14 cellular contexts compared by ENCODE assay signal in the genomic region with DNA sequence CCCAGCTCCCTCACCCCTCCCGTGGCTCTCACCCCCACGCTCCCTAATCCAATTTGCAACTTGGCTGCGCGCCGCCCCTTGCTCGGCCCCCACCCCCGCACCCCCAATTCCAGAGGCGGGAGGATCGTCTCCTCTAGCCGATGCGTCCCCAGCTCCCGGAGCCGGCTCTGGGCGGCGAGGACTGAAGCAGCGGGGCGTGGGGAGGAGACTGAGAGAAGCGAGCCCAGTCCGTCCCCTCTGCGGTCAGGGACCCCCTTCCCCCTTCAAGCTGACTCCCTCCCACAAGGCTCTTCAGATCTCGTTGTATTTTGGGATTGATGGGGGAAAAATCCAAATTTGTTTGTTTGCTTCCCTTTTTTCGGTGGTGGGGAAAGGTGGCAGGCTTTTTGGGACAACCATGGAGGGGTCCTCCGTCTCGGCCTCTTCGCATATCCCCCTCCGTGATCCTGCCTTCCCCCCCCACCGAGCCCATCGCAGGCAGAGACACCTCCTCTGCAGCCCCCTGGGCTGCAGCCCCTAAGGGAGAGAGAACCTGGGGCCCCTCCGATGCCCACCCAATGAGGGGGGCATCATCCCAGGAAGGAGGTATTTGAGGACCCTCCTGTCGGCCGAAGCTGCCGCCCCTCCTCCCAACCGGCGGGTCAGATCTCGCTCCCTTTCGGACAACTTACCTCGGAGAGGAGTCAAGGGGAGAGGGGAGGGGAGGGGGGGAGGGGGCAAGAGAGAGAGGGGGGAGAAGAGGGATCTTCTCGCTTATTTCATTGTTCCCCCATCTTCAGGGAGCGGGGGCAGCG. TPM values are rescaled to one million over a fixed set of nuclear protein-coding genes. Genes with fewer than 3 reads are reported as not detected.
DNase-seq lines count a peak whose midpoint lies in the region; ATAC-seq and TF ChIP-seq lines count a peak whose summit lies in the region.
"Had no signal": no experiment of that assay in that cellular context is flagged by ENCODE, and none has a peak within 500 bp of the region (broad histone marks: within the 10 kb centered on the region; RNA-seq: fewer than 3 reads in every experiment).

No MANE protein-coding gene starts in this region.

- POLR2A ChIA-PET in activated B cell treated with CpG ODN at 0.5 μM for 24 hours (lab: Charles Lee) = interaction anchor here (0.6 to 0.7 kb wide), 3 partner anchors 572 to 1842 kb away, joined by 3 to 6 read pairs (median 4); no protein-coding TSS in a partner anchor

- peak overlapping the region; percentile 13 for H3K4me3 ChIP-seq in iPS-11a (ENCODE audit: low read depth, low read length)
- H3K4me3 ChIP-seq: adrenal gland had no signal

- peak overlapping the region; percentile 36 to 57 for H3K4me3 Mint-ChIP-seq in activated T-cell treated with anti-CD3 and anti-CD28 coated beads, Interleukin-2, amount 50 U/mL, for 72 hours
- H3K4me3 Mint-ChIP-seq in activated B cell treated with CpG ODN at 0.5 μM for 24 hours = peak overlapping the region; percentile 44
- peak overlapping the region; percentile 57 for H3K4me3 Mint-ChIP-seq in stimulated activated memory B cell treated with anti-CD40 and anti-IgM and Interleukin-4, amounts not matched to agents 10 μg/mL and 1 μg/mL and 100 μg/mL, for 72 hours
- H3K4me3 Mint-ChIP-seq: immature natural killer cell had no signal

- peaks cover 53% of the 10 kb centered on the region for H3K27me3 Mint-ChIP-seq in activated T-cell treated with anti-CD3 and anti-CD28 coated beads, Interleukin-2, amount 50 U/mL, for 72 hours (ENCODE audit: low read depth)
- H3K27me3 Mint-ChIP-seq in activated B cell treated with CpG ODN at 0.5 μM for 24 hours = peaks cover 52% of the 10 kb centered on the region
- H3K27me3 Mint-ChIP-seq in stimulated activated memory B cell treated with anti-CD40 and anti-IgM and Interleukin-4, amounts not matched to agents 10 μg/mL and 1 μg/mL and 100 μg/mL, for 72 hours = peaks cover 83% of the 10 kb centered on the region

- no peak for ATAC-seq in activated T-cell treated with anti-CD3 and anti-CD28 coated beads, Interleukin-2, amount 50 U/mL, for 72 hours (replicated peaks in 1 of 2)
- ATAC-seq in activated B cell treated with CpG ODN at 0.5 μM for 24 hours (ENCODE audit: low read depth) = no peak
- no peak for ATAC-seq in stimulated activated memory B cell treated with anti-CD40 and anti-IgM and Interleukin-4, amounts not matched to agents 10 μg/mL and 1 μg/mL and 100 μg/mL, for 72 hours
- ATAC-seq in HG03439 (IDR thresholded peaks at IDR 0.05; ENCODE audit: unreplicated experiment) = no peak

- no peak for TF ChIP-seq CTCF in activated B cell treated with CpG ODN at 0.5 μM for 24 hours (IDR thresholded peaks at IDR 0.05)

- intact Hi-C loops in activated B cell treated with CpG ODN at 0.5 μM for 24 hours (cut with micrococcal nuclease) = no loop called here

- DNase-seq in activated T-cell treated with anti-CD3 and anti-CD28 coated beads, Interleukin-2, amount 50 U/mL, for 72 hours = no peak
- DNase-seq in activated T-cell treated with anti-CD3 and anti-CD28 coated beads, Interleukin-2, amount 50 U/mL, for 1 hour = no peak
- DNase-seq in activated B cell treated with CpG ODN at 0.5 μM for 24 hours = no peak
- no peak for DNase-seq in activated CD4-positive, alpha-beta T cell treated with anti-CD3 and anti-CD28 coated beads for 48 hours
- no peak for DNase-seq in nucleus accumbens (lab: John Stamatoyannopoulos, UW)
- DNase-seq: adrenal gland, DMS79, immature natural killer cell, NCI-H345, transverse colon had no signal

- peaks cover 16% of the 10 kb centered on the region for H3K4me1 Mint-ChIP-seq in activated T-cell treated with anti-CD3 and anti-CD28 coated beads, Interleukin-2, amount 50 U/mL, for 72 hours (ENCODE audit: low read depth)
- peaks cover 30% of the 10 kb centered on the region for H3K4me1 Mint-ChIP-seq in activated B cell treated with CpG ODN at 0.5 μM for 24 hours
- peaks cover 35% of the 10 kb centered on the region for H3K4me1 Mint-ChIP-seq in stimulated activated memory B cell treated with anti-CD40 and anti-IgM and Interleukin-4, amounts not matched to agents 10 μg/mL and 1 μg/mL and 100 μg/mL, for 72 hours

- H3K36me3 Mint-ChIP-seq in activated T-cell treated with anti-CD3 and anti-CD28 coated beads, Interleukin-2, amount 50 U/mL, for 72 hours (ENCODE audit: insufficient read depth in 2 of 2) = no peaks in the 10 kb centered on the region
- H3K36me3 Mint-ChIP-seq in activated B cell treated with CpG ODN at 0.5 μM for 24 hours (ENCODE audit: low read depth) = no peaks in the 10 kb centered on the region
- no peaks in the 10 kb centered on the region for H3K36me3 Mint-ChIP-seq in stimulated activated memory B cell treated with anti-CD40 and anti-IgM and Interleukin-4, amounts not matched to agents 10 μg/mL and 1 μg/mL and 100 μg/mL, for 72 hours
- H3K36me3 Mint-ChIP-seq: immature natural killer cell had no signal

- no peaks in the 10 kb centered on the region for H3K9me3 Mint-ChIP-seq in activated T-cell treated with anti-CD3 and anti-CD28 coated beads, Interleukin-2, amount 50 U/mL, for 72 hours
- no peaks in the 10 kb centered on the region for H3K9me3 Mint-ChIP-seq in activated B cell treated with CpG ODN at 0.5 μM for 24 hours
- no peaks in the 10 kb centered on the region for H3K9me3 Mint-ChIP-seq in stimulated activated memory B cell treated with anti-CD40 and anti-IgM and Interleukin-4, amounts not matched to agents 10 μg/mL and 1 μg/mL and 100 μg/mL, for 72 hours
- H3K9me3 Mint-ChIP-seq: immature natural killer cell had no signal

- CTCF ChIA-PET in activated B cell treated with CpG ODN at 0.5 μM for 24 hours (lab: Charles Lee) = interaction anchor here (1.2 kb wide), 1 partner anchor 15 kb away, joined by 5 read pairs; no protein-coding TSS in a partner anchor

- H3K27ac Mint-ChIP-seq in activated T-cell treated with anti-CD3 and anti-CD28 coated beads, Interleukin-2, amount 50 U/mL, for 72 hours = no peak overlapping the region
- no peak overlapping the region for H3K27ac Mint-ChIP-seq in activated B cell treated with CpG ODN at 0.5 μM for 24 hours
- no peak overlapping the region for H3K27ac Mint-ChIP-seq in stimulated activated memory B cell treated with anti-CD40 and anti-IgM and Interleukin-4, amounts not matched to agents 10 μg/mL and 1 μg/mL and 100 μg/mL, for 72 hours
- H3K27ac Mint-ChIP-seq: immature natural killer cell had no signal

RNA-seq across cellular contexts. Expression of a gene that starts 0.5 kb away (rescaled TPM):
- total RNA-seq in activated T-cell treated with anti-CD3 and anti-CD28 coated beads, Interleukin-2, amount 50 U/mL, for 72 hours = not detected
- total RNA-seq in activated B cell treated with CpG ODN at 0.5 μM for 24 hours = 0.02 TPM in 1 of 2 replicates, not detected in the other
- total RNA-seq: adrenal gland, fibroblast of lung, transverse colon had no signal

RNA-seq across cellular contexts. Expression of a gene that starts 19.5 kb away (rescaled TPM):
- total RNA-seq in activated T-cell treated with anti-CD3 and anti-CD28 coated beads, Interleukin-2, amount 50 U/mL, for 72 hours = not detected
- not detected in 2 replicates for total RNA-seq in activated B cell treated with CpG ODN at 0.5 μM for 24 hours

RNA-seq across cellular contexts. Expression of a gene that starts 29.7 kb away (rescaled TPM):
- 10 to 100 TPM; 63.5 to 65.1 TPM for total RNA-seq in activated T-cell treated with anti-CD3 and anti-CD28 coated beads, Interleukin-2, amount 50 U/mL, for 72 hours
- 51.8 and 58.2 TPM in 2 replicates for total RNA-seq in activated B cell treated with CpG ODN at 0.5 μM for 24 hours

RNA-seq across cellular contexts. Expression of a gene that starts 57.9 kb away (rescaled TPM):
- total RNA-seq in activated T-cell treated with anti-CD3 and anti-CD28 coated beads, Interleukin-2, amount 50 U/mL, for 72 hours = 1 to 10 TPM; 1.4 to 1.5 TPM
- total RNA-seq in activated B cell treated with CpG ODN at 0.5 μM for 24 hours = 2.1 and 2.3 TPM in 2 replicates
